In genomic region chr11:65083134-65083833, GRCh38 we compare ENCODE assay signal across 8 cellular contexts. TPM values are rescaled to one million over a fixed set of nuclear protein-coding genes. Genes with fewer than 3 reads are reported as not detected.
DNase-seq lines count a peak whose midpoint lies in the region; ATAC-seq and TF ChIP-seq lines count a peak whose summit lies in the region.

No MANE protein-coding gene starts in this region.

- peak overlapping the region; percentile 81 for H3K4me2 ChIP-seq in parathyroid adenoma (ENCODE audit: low read length)

- peak overlapping the region; percentile 91 for H3K4me3 Mint-ChIP-seq in endodermal cell

- peak overlapping the region; percentile 92 for H2AFZ ChIP-seq in ACC112 (ENCODE audit: low read length, unreplicated experiment)
- peak overlapping the region; percentile 87 for H2AFZ ChIP-seq in parathyroid adenoma

- no peaks in the 10 kb centered on the region for H3K27me3 ChIP-seq in ACC112 (ENCODE audit: insufficient read depth, low read length)
- no peaks in the 10 kb centered on the region for H3K27me3 ChIP-seq in endodermal cell (ENCODE audit: control insufficient read depth, insufficient read depth, low read length, poor library complexity, severe bottlenecking)
- no peaks in the 10 kb centered on the region for H3K27me3 ChIP-seq in parathyroid adenoma (ENCODE audit: control insufficient read depth, insufficient read depth, low read length)

- no peaks in the 10 kb centered on the region for H3K27me3 Mint-ChIP-seq in endodermal cell (ENCODE audit: insufficient read depth)

- H3K4me1 ChIP-seq in ACC112 (ENCODE audit: control insufficient read depth, insufficient read depth, low read length, unreplicated experiment) (peaks cover 21% of the 10 kb centered on the region), endodermal cell (ENCODE audit: control insufficient read depth, insufficient read depth, low read length) (no peaks in the 10 kb centered on the region), parathyroid adenoma (peaks cover 4% of the 10 kb centered on the region)

- TF ChIP-seq CTCF in endodermal cell (conservative IDR thresholded peaks at IDR 0.05) (no peak), parathyroid adenoma (IDR thresholded peaks at IDR 0.05) (no peak)

- H3K4me1 Mint-ChIP-seq in endodermal cell = peaks cover 6% of the 10 kb centered on the region

- H3K9ac ChIP-seq in endodermal cell (ENCODE audit: extremely low read depth, low read length, poor library complexity, severe bottlenecking) (peak overlapping the region; percentile 89), parathyroid adenoma (no peak overlapping the region)

- H3K9me3 ChIP-seq in endodermal cell (ENCODE audit: control insufficient read depth, low read length) (no peaks in the 10 kb centered on the region), parathyroid adenoma (ENCODE audit: control insufficient read depth, low read length) (no peaks in the 10 kb centered on the region)

- H3K79me2 ChIP-seq in ACC112 (ENCODE audit: control insufficient read depth, insufficient read depth, low read length, unreplicated experiment) (peaks cover 65% of the 10 kb centered on the region), parathyroid adenoma (no peaks in the 10 kb centered on the region)

- DNase-seq in M059J (ENCODE audit: low read depth) (peak; percentile 15), endodermal cell (no peak), NCI-H1436 treated with DMSO at 0.1 percent for 48 hours (lab: John Stamatoyannopoulos, UW) (no peak)
- DNase-seq in stimulated activated CD4-positive, alpha-beta T cell treated with anti-CD3 and anti-CD28 coated beads, Interleukin-2, amount 100 ng/mL, for 24 hours = no peak

- H3K36me3 ChIP-seq in ACC112 (ENCODE audit: insufficient read depth, low read length) (peaks cover 12% of the 10 kb centered on the region; the same call in 1 of the 2 replicates), endodermal cell (ENCODE audit: control insufficient read depth, insufficient read depth, low read length) (peaks cover 55% of the 10 kb centered on the region), parathyroid adenoma (ENCODE audit: control insufficient read depth, insufficient read depth, low read length) (no peaks in the 10 kb centered on the region)

- peak; percentile 17 for ATAC-seq in GM19463 (IDR thresholded peaks at IDR 0.05; ENCODE audit: unreplicated experiment)
- no peak for ATAC-seq in GM21360 (IDR thresholded peaks at IDR 0.05; ENCODE audit: unreplicated experiment)

- H3K27ac Mint-ChIP-seq in endodermal cell = peak overlapping the region; percentile 98

- H3K9me3 Mint-ChIP-seq in endodermal cell = no peaks in the 10 kb centered on the region

- peak overlapping the region; percentile 87 for H3K27ac ChIP-seq in ACC112 (ENCODE audit: low read depth, low read length)
- H3K27ac ChIP-seq in endodermal cell (ENCODE audit: low read depth, low read length) = no peak overlapping the region
- peak overlapping the region; percentile 86 for H3K27ac ChIP-seq in parathyroid adenoma

- whole genome bisulfite sequencing in endodermal cell (ENCODE audit: insufficient coverage in 1 of 2, insufficient read length in 1 of 2), 2 experiments = 2 to 5% methylated on average over 8 to 13 of the region's 13 CpGs

- peak overlapping the region; percentile 97 for H3K4me3 ChIP-seq in ACC112 (ENCODE audit: low read depth, low read length)
- H3K4me3 ChIP-seq in endodermal cell (ENCODE audit: low read length) = peak overlapping the region; percentile 99
- H3K4me3 ChIP-seq in parathyroid adenoma (ENCODE audit: low read depth, low read length) = peak overlapping the region; percentile 74

- peaks cover 42% of the 10 kb centered on the region for H3K36me3 Mint-ChIP-seq in endodermal cell (ENCODE audit: low read depth)

RNA-seq across cellular contexts. Expression of gene CDCA5, which starts 0.6 kb away (rescaled TPM):
- 47.9 and 56.8 TPM in 2 replicates for total RNA-seq in M059J (2014; rRNA removed; shearing (Covaris generic))
- 10 to 100 TPM; 48.1 to 82.6 TPM for total RNA-seq in endodermal cell
- polyA plus RNA-seq in endodermal cell (2013, experiment 1 of 2) = 52.0 TPM
- polyA plus RNA-seq in endodermal cell (2013, experiment 2 of 2) = 46.1 TPM

RNA-seq across cellular contexts. Expression of gene ZFPL1, which starts 0.7 kb away (rescaled TPM):
- 83.4 and 96.0 TPM in 2 replicates for total RNA-seq in M059J (2014; rRNA removed; shearing (Covaris generic))
- 10 to 100 TPM; 35.7 to 46.6 TPM for total RNA-seq in endodermal cell
- 50.1 TPM for polyA plus RNA-seq in endodermal cell (2013, experiment 1 of 2)
- polyA plus RNA-seq in endodermal cell (2013, experiment 2 of 2) = 41.9 TPM

RNA-seq across cellular contexts. Expression of gene VPS51, which starts 12.7 kb away (rescaled TPM):
- 117 and 170 TPM in 2 replicates for total RNA-seq in M059J (2014; rRNA removed; shearing (Covaris generic))
- total RNA-seq in endodermal cell = 100 to 1,000 TPM; 107 to 113 TPM
- polyA plus RNA-seq in endodermal cell (2013, experiment 1 of 2) = 67.1 TPM
- polyA plus RNA-seq in endodermal cell (2013, experiment 2 of 2) = 64.7 TPM

RNA-seq across cellular contexts. Expression of gene NAALADL1, which starts 24.9 kb away (rescaled TPM):
- total RNA-seq in M059J (2014; rRNA removed; shearing (Covaris generic)) = 0.34 TPM in 1 of 2 replicates, not detected in the other
- 1 to 10 TPM; 2.2 to 4.5 TPM for total RNA-seq in endodermal cell
- polyA plus RNA-seq in endodermal cell (2013, experiment 1 of 2) = 1.4 TPM
- 0.75 TPM for polyA plus RNA-seq in endodermal cell (2013, experiment 2 of 2)

RNA-seq across cellular contexts. Expression of gene TM7SF2, which starts 28.4 kb away (rescaled TPM):
- total RNA-seq in M059J (2014; rRNA removed; shearing (Covaris generic)) = 2.1 and 7.0 TPM in 2 replicates
- 100 to 1,000 TPM in 1 of 2 donors, 10 to 100 TPM in 1; 97.9 to 108 TPM for total RNA-seq in endodermal cell
- 75.3 TPM for polyA plus RNA-seq in endodermal cell (2013, experiment 1 of 2)
- 70.5 TPM for polyA plus RNA-seq in endodermal cell (2013, experiment 2 of 2)
